Comparison of ENCODE assay signal across 1 cellular context in the genomic region with DNA sequence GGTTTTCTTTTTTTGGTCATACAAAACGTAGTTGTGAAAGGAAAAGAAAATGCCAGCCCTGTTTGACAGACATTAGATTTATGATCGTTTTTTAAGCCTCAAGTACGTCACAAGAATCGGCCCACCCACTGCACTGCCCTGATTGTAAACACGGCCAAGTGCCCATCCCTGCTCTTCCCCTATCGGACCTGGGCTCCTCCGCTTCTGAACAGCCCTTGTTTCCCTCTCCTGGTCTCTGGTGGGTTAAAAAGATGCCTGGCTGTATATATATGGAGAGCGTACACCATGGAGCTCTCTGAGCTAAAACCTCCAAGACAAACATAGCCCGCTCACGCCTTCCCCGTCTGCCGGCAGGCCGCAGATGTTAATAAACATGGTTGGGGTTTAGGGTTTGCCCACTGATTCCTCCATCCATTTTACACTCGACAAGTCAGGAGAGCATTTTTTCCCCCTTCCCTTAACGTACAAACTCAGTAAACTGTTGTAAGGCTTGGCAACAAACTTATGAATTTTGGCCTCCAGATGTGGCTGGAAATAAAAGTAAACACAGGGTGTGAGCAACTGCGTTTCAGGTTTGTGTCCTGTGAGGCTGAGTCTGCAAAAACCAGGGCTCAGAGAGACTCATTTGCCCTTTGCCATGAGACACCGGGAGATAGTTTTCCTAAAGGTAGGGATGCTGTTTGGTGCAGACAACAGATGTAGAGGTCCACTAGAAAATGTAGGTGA.
TF ChIP-seq lines count a peak whose summit lies in the region.

No MANE protein-coding gene starts in this region.

TF ChIP-seq in HepG2, 621 proteins besides CTCF, POLR2A, EP300 and RAD21 (continued from another document and continues in another):
- no peak for TF ChIP-seq ZNF737 (CRISPR knock-in tag; IDR thresholded peaks at IDR 0.05; ENCODE audit: borderline replicate concordance)
- TF ChIP-seq ZNF367 (CRISPR knock-in tag; IDR thresholded peaks at IDR 0.05; ENCODE audit: borderline replicate concordance) = no peak
- no peak for TF ChIP-seq IRF2 (CRISPR knock-in tag; IDR thresholded peaks at IDR 0.05)
- TF ChIP-seq ZNF724P (CRISPR knock-in tag; IDR thresholded peaks at IDR 0.05; ENCODE audit: borderline replicate concordance) = 0 out of 2 replicates have a peak, but pooled peaks have one; percentile 61
- TF ChIP-seq, protein P1, sequence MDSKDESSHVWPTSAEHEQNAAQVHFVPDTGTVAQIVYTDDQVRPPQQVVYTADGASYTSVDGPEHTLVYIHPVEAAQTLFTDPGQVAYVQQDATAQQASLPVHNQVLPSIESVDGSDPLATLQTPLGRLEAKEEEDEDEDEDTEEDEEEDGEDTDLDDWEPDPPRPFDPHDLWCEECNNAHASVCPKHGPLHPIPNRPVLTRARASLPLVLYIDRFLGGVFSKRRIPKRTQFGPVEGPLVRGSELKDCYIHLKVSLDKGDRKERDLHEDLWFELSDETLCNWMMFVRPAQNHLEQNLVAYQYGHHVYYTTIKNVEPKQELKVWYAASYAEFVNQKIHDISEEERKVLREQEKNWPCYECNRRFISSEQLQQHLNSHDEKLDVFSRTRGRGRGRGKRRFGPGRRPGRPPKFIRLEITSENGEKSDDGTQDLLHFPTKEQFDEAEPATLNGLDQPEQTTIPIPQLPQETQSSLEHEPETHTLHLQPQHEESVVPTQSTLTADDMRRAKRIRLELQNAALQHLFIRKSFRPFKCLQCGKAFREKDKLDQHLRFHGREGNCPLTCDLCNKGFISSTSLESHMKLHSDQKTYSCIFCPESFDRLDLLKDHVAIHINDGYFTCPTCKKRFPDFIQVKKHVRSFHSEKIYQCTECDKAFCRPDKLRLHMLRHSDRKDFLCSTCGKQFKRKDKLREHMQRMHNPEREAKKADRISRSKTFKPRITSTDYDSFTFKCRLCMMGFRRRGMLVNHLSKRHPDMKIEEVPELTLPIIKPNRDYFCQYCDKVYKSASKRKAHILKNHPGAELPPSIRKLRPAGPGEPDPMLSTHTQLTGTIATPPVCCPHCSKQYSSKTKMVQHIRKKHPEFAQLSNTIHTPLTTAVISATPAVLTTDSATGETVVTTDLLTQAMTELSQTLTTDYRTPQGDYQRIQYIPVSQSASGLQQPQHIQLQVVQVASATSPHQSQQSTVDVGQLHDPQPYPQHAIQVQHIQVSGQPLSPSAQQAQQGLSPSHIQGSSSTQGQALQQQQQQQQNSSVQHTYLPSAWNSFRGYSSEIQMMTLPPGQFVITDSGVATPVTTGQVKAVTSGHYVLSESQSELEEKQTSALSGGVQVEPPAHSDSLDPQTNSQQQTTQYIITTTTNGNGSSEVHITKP (CRISPR knock-in tag; IDR thresholded peaks at IDR 0.05; ENCODE audit: low read depth) = no peak
- no peak for TF ChIP-seq TMF1 (CRISPR knock-in tag; IDR thresholded peaks at IDR 0.05; ENCODE audit: low read depth)
- TF ChIP-seq, protein P2, sequence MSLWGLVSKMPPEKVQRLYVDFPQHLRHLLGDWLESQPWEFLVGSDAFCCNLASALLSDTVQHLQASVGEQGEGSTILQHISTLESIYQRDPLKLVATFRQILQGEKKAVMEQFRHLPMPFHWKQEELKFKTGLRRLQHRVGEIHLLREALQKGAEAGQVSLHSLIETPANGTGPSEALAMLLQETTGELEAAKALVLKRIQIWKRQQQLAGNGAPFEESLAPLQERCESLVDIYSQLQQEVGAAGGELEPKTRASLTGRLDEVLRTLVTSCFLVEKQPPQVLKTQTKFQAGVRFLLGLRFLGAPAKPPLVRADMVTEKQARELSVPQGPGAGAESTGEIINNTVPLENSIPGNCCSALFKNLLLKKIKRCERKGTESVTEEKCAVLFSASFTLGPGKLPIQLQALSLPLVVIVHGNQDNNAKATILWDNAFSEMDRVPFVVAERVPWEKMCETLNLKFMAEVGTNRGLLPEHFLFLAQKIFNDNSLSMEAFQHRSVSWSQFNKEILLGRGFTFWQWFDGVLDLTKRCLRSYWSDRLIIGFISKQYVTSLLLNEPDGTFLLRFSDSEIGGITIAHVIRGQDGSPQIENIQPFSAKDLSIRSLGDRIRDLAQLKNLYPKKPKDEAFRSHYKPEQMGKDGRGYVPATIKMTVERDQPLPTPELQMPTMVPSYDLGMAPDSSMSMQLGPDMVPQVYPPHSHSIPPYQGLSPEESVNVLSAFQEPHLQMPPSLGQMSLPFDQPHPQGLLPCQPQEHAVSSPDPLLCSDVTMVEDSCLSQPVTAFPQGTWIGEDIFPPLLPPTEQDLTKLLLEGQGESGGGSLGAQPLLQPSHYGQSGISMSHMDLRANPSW (CRISPR knock-in tag; IDR thresholded peaks at IDR 0.05; ENCODE audit: borderline replicate concordance) = 0 out of 2 replicates have a peak, but pooled peaks have one; percentile 7
- TF ChIP-seq ATF7-NPFF (CRISPR knock-in tag; IDR thresholded peaks at IDR 0.05; ENCODE audit: low read depth) = peak; percentile 74; the same call in 1 of the 2 replicates
- TF ChIP-seq TEAD2 (CRISPR knock-in tag; IDR thresholded peaks at IDR 0.05) = no peak
- TF ChIP-seq TCF7 (IDR thresholded peaks at IDR 0.05; ENCODE audit: low read depth) = no peak
- peak; percentile 57 for TF ChIP-seq ZFX (CRISPR knock-in tag; IDR thresholded peaks at IDR 0.05; ENCODE audit: low read depth)
- TF ChIP-seq NONO (IDR thresholded peaks at IDR 0.05) = no peak
- TF ChIP-seq NONO (CRISPR knock-in tag; conservative IDR thresholded peaks at IDR 0.05) = peak; percentile 55; the same call in 1 of the 2 replicates
- TF ChIP-seq ZFP90 (CRISPR knock-in tag; IDR thresholded peaks at IDR 0.05; ENCODE audit: borderline replicate concordance) = no peak
- 0 out of 2 replicates have a peak, but pooled peaks have one; percentile 16 for TF ChIP-seq WIZ (CRISPR knock-in tag; IDR thresholded peaks at IDR 0.05)
- 0 out of 2 replicates have a peak, but pooled peaks have one; percentile 12 for TF ChIP-seq ZNF274 (CRISPR knock-in tag; IDR thresholded peaks at IDR 0.05)
- TF ChIP-seq FIP1L1 (IDR thresholded peaks at IDR 0.05; ENCODE audit: borderline replicate concordance, insufficient read depth, low read depth, low read length) = no peak
- TF ChIP-seq ZNF292 (CRISPR knock-in tag; IDR thresholded peaks at IDR 0.05; ENCODE audit: borderline replicate concordance, low read depth) = 0 out of 2 replicates have a peak, but pooled peaks have one; percentile 23
- peak; percentile 74 for TF ChIP-seq ZNF883 (CRISPR knock-in tag; IDR thresholded peaks at IDR 0.05; ENCODE audit: not compliant biosample characterization)
- TF ChIP-seq, protein P3, sequence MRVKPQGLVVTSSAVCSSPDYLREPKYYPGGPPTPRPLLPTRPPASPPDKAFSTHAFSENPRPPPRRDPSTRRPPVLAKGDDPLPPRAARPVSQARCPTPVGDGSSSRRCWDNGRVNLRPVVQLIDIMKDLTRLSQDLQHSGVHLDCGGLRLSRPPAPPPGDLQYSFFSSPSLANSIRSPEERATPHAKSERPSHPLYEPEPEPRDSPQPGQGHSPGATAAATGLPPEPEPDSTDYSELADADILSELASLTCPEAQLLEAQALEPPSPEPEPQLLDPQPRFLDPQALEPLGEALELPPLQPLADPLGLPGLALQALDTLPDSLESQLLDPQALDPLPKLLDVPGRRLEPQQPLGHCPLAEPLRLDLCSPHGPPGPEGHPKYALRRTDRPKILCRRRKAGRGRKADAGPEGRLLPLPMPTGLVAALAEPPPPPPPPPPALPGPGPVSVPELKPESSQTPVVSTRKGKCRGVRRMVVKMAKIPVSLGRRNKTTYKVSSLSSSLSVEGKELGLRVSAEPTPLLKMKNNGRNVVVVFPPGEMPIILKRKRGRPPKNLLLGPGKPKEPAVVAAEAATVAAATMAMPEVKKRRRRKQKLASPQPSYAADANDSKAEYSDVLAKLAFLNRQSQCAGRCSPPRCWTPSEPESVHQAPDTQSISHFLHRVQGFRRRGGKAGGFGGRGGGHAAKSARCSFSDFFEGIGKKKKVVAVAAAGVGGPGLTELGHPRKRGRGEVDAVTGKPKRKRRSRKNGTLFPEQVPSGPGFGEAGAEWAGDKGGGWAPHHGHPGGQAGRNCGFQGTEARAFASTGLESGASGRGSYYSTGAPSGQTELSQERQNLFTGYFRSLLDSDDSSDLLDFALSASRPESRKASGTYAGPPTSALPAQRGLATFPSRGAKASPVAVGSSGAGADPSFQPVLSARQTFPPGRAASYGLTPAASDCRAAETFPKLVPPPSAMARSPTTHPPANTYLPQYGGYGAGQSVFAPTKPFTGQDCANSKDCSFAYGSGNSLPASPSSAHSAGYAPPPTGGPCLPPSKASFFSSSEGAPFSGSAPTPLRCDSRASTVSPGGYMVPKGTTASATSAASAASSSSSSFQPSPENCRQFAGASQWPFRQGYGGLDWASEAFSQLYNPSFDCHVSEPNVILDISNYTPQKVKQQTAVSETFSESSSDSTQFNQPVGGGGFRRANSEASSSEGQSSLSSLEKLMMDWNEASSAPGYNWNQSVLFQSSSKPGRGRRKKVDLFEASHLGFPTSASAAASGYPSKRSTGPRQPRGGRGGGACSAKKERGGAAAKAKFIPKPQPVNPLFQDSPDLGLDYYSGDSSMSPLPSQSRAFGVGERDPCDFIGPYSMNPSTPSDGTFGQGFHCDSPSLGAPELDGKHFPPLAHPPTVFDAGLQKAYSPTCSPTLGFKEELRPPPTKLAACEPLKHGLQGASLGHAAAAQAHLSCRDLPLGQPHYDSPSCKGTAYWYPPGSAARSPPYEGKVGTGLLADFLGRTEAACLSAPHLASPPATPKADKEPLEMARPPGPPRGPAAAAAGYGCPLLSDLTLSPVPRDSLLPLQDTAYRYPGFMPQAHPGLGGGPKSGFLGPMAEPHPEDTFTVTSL (CRISPR knock-in tag; IDR thresholded peaks at IDR 0.05; ENCODE audit: borderline replicate concordance) = no peak
- TF ChIP-seq TGIF2 (CRISPR knock-in tag; IDR thresholded peaks at IDR 0.05) = no peak
- no peak for TF ChIP-seq ZNF431 (CRISPR knock-in tag; IDR thresholded peaks at IDR 0.05; ENCODE audit: borderline replicate concordance, low read depth)
- TF ChIP-seq ASH2L (IDR thresholded peaks at IDR 0.05; ENCODE audit: insufficient read length, low read depth, low read length) = no peak
- TF ChIP-seq, protein P4, sequence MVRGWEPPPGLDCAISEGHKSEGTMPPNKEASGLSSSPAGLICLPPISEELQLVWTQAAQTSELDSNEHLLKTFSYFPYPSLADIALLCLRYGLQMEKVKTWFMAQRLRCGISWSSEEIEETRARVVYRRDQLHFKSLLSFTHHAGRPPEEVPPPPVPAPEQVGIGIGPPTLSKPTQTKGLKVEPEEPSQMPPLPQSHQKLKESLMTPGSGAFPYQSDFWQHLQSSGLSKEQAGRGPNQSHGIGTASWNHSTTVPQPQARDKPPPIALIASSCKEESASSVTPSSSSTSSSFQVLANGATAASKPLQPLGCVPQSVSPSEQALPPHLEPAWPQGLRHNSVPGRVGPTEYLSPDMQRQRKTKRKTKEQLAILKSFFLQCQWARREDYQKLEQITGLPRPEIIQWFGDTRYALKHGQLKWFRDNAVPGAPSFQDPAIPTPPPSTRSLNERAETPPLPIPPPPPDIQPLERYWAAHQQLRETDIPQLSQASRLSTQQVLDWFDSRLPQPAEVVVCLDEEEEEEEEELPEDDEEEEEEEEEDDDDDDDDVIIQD (CRISPR knock-in tag; IDR thresholded peaks at IDR 0.05; ENCODE audit: low read depth) = no peak
- TF ChIP-seq NAIF1 (CRISPR knock-in tag; IDR thresholded peaks at IDR 0.05; ENCODE audit: borderline replicate concordance) = no peak
- TF ChIP-seq ELF1 (CRISPR knock-in tag; IDR thresholded peaks at IDR 0.05) = no peak
- TF ChIP-seq TRIM24 (CRISPR knock-in tag; IDR thresholded peaks at IDR 0.05) = no peak
- TF ChIP-seq ZNF720 (CRISPR knock-in tag; IDR thresholded peaks at IDR 0.05) = no peak
- TF ChIP-seq KDM4B (CRISPR knock-in tag; IDR thresholded peaks at IDR 0.05) = 0 out of 2 replicates have a peak, but pooled peaks have one; percentile 50
- TF ChIP-seq EED (CRISPR knock-in tag; IDR thresholded peaks at IDR 0.05) = no peak
- TF ChIP-seq, protein P5, sequence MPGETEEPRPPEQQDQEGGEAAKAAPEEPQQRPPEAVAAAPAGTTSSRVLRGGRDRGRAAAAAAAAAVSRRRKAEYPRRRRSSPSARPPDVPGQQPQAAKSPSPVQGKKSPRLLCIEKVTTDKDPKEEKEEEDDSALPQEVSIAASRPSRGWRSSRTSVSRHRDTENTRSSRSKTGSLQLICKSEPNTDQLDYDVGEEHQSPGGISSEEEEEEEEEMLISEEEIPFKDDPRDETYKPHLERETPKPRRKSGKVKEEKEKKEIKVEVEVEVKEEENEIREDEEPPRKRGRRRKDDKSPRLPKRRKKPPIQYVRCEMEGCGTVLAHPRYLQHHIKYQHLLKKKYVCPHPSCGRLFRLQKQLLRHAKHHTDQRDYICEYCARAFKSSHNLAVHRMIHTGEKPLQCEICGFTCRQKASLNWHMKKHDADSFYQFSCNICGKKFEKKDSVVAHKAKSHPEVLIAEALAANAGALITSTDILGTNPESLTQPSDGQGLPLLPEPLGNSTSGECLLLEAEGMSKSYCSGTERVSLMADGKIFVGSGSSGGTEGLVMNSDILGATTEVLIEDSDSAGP (CRISPR knock-in tag; IDR thresholded peaks at IDR 0.05; ENCODE audit: borderline replicate concordance) = no peak
- TF ChIP-seq, protein P6, sequence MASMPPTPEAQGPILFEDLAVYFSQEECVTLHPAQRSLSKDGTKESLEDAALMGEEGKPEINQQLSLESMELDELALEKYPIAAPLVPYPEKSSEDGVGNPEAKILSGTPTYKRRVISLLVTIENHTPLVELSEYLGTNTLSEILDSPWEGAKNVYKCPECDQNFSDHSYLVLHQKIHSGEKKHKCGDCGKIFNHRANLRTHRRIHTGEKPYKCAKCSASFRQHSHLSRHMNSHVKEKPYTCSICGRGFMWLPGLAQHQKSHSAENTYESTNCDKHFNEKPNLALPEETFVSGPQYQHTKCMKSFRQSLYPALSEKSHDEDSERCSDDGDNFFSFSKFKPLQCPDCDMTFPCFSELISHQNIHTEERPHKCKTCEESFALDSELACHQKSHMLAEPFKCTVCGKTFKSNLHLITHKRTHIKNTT (CRISPR knock-in tag; IDR thresholded peaks at IDR 0.05) = no peak
- no peak for TF ChIP-seq ZNF124 (CRISPR knock-in tag; IDR thresholded peaks at IDR 0.05)
- TF ChIP-seq, protein P7, sequence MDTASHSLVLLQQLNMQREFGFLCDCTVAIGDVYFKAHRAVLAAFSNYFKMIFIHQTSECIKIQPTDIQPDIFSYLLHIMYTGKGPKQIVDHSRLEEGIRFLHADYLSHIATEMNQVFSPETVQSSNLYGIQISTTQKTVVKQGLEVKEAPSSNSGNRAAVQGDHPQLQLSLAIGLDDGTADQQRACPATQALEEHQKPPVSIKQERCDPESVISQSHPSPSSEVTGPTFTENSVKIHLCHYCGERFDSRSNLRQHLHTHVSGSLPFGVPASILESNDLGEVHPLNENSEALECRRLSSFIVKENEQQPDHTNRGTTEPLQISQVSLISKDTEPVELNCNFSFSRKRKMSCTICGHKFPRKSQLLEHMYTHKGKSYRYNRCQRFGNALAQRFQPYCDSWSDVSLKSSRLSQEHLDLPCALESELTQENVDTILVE (CRISPR knock-in tag; IDR thresholded peaks at IDR 0.05) = peak; percentile 14; the same call in 1 of the 2 replicates
- no peak for TF ChIP-seq SOX6 (IDR thresholded peaks at IDR 0.05)
- no peak for TF ChIP-seq SOX6 (CRISPR knock-in tag; IDR thresholded peaks at IDR 0.05)
- TF ChIP-seq ZEB1 (IDR thresholded peaks at IDR 0.05; ENCODE audit: insufficient replicate concordance, low read depth) = no peak
- TF ChIP-seq ZNF510 (CRISPR knock-in tag; IDR thresholded peaks at IDR 0.05; ENCODE audit: low read depth) = no peak
- TF ChIP-seq TARDBP (CRISPR knock-in tag; IDR thresholded peaks at IDR 0.05) = 0 out of 2 replicates have a peak, but pooled peaks have one; percentile 7
- TF ChIP-seq ZNF564 (CRISPR knock-in tag; IDR thresholded peaks at IDR 0.05) = no peak
